8 cellular contexts compared by ENCODE assay signal in the genomic region with DNA sequence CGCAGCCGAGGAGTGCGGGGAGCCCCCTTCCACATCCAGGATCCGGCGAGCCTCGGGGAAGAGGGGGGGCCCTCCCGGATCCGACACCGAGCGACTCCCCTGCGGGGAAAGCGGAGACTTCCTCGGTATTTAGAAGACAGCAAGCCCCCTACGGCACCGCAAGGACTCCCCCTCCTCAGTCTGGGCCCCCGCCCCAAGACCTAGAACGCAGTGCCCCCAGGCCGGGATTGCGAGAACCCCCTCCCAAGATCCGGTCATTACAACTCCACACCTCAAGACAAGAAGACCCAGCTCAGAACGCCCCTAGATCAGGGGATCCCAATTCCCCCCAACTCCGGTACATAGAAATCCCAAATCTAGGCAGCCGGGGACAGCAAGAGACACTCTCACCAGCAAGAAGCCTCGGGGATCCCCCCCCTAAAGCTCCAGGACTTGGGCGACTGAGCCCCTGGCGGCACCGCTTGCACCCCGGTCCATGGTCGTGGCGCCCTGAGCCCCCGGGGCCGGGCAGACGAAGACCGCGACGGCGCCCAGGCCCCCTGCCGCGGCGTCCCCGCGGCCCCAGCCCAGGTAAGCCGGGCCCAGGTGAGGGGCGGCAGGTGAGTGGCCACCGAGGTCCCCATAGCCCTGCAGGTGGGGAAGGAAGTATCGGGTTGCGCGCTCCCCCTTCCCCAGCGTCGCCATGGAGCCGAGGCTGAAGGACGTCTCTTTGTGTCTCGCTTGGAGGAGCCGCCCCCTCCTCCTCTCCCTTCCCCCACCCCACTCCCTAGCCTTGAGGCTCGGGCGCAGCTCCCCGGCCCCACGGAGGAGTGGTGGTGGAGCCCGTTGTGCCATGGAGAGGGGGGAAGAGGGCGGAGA. TPM values are rescaled to one million over a fixed set of nuclear protein-coding genes. Genes with fewer than 3 reads are reported as not detected.
A peak's percentile ranks its signal among the peaks of the same experiment; 100 is the strongest.
DNase-seq lines count a peak whose midpoint lies in the region; ATAC-seq and TF ChIP-seq lines count a peak whose summit lies in the region.

No MANE protein-coding gene starts in this region.

- CTCF ChIA-PET in MCF 10A (lab: Yijun Ruan, JAX), result interaction anchor here (0.5 to 2.3 kb wide), 9 partner anchors 11 to 732 kb away, joined by 3 to 12 read pairs (median 4); no protein-coding TSS in a partner anchor

- H3K36me3 ChIP-seq in mesendoderm (ENCODE audit: control insufficient read depth, insufficient read depth, low read length), result no peaks in the 10 kb centered on the region
- H3K36me3 ChIP-seq in vagina, result no peaks in the 10 kb centered on the region

- H3K36me3 Mint-ChIP-seq in MCF 10A (ENCODE audit: insufficient read depth, unreplicated experiment), result no peaks in the 10 kb centered on the region

- H4K5ac ChIP-seq in mesendoderm (ENCODE audit: low read length), result no peak overlapping the region

- ATAC-seq in GM18498 (IDR thresholded peaks at IDR 0.05; ENCODE audit: unreplicated experiment), result no peak

- H3K56ac ChIP-seq in mesendoderm (ENCODE audit: low read length), result peak overlapping the region; percentile 96

- no peak overlapping the region for H3K23ac ChIP-seq in mesendoderm (ENCODE audit: low read length)

- H4K8ac ChIP-seq in mesendoderm (ENCODE audit: low read depth, low read length), result peak overlapping the region; percentile 60

- POLR2A ChIA-PET in MCF 10A (lab: Yijun Ruan, JAX), result no interaction called here

- H3K27ac ChIP-seq in mesendoderm (ENCODE audit: low read depth, low read length) (peak overlapping the region; percentile 80), vagina (no peak overlapping the region)

- no peak overlapping the region for H3K27ac Mint-ChIP-seq in MCF 10A (ENCODE audit: low read depth, unreplicated experiment)

- peak overlapping the region; percentile 86 for H3K9ac ChIP-seq in mesendoderm (ENCODE audit: low read length)

- intact Hi-C loops in MCF 10A (cut with micrococcal nuclease), result no loop called here
- intact Hi-C loops in vagina (cut with DNase I), result no loop called here

- WGBS in mesendoderm (ENCODE audit: extremely low coverage, insufficient coverage, low lambda C conversion rate), result no CpG with 5 or more reads among the region's 60 CpGs

- no peak overlapping the region for H2BK5ac ChIP-seq in mesendoderm (ENCODE audit: low read length)

- H3K18ac ChIP-seq in mesendoderm (ENCODE audit: low read length), result peak overlapping the region; percentile 98

- peak; percentile 50 for DNase-seq in activated T-cell treated with anti-CD3 and anti-CD28 coated beads, Interleukin-2, amount 50 U/mL, for 1 hour
- DNase-seq in activated T-cell treated with anti-CD3 and anti-CD28 coated beads for 4 hours (no peak), NCI-H2227 treated with DMSO at 0.1 percent for 48 hours (lab: John Stamatoyannopoulos, UW) (peak; percentile 53), MCF 10A (ENCODE audit: unreplicated experiment) (no peak), mesendoderm (peak; percentile 84), vagina (ENCODE audit: extremely low spot score in 2 of 2) (no peak), NCI-H226 (no peak)

- H3K4me2 ChIP-seq in mesendoderm (ENCODE audit: low read length), result peak overlapping the region; percentile 83

- TF ChIP-seq CTCF in MCF 10A (IDR thresholded peaks at IDR 0.05; ENCODE audit: unreplicated experiment) (no peak), vagina (IDR thresholded peaks at IDR 0.05) (no peak)

- H3K27me3 Mint-ChIP-seq in MCF 10A (ENCODE audit: insufficient read depth, unreplicated experiment), result peaks cover 11% of the 10 kb centered on the region

- peak overlapping the region; percentile 30 for H2BK120ac ChIP-seq in mesendoderm (ENCODE audit: low read depth, low read length)

- H3K4me3 ChIP-seq in mesendoderm (ENCODE audit: low read length), result peak overlapping the region; percentile 85
- peak overlapping the region; percentile 47 to 56 for H3K4me3 ChIP-seq in vagina

- H2BK15ac ChIP-seq in mesendoderm (replicated peaks; ENCODE audit: low read depth), result no peak overlapping the region

- no TSS peak for BruUV-seq in MCF 10A (replicated peaks; lab: Mats Ljungman, UMichigan)

- TF ChIP-seq POLR2A in vagina (IDR thresholded peaks at IDR 0.05), result no peak

- H3K4me1 Mint-ChIP-seq in MCF 10A (ENCODE audit: insufficient read depth, unreplicated experiment), result peaks cover 8% of the 10 kb centered on the region

- peak overlapping the region; percentile 52 for H3K4me3 Mint-ChIP-seq in MCF 10A (ENCODE audit: unreplicated experiment)

- H3K79me1 ChIP-seq in mesendoderm (ENCODE audit: low read length), result peaks cover 16% of the 10 kb centered on the region

- H3K27me3 ChIP-seq in mesendoderm (ENCODE audit: insufficient read depth, low read length, poor library complexity) (no peaks in the 10 kb centered on the region), vagina (no peaks in the 10 kb centered on the region)

- no peaks in the 10 kb centered on the region for H3K9me3 Mint-ChIP-seq in MCF 10A (ENCODE audit: unreplicated experiment)

- H3K4me1 ChIP-seq in mesendoderm (ENCODE audit: control insufficient read depth, low read depth, low read length) (peaks cover 1% of the 10 kb centered on the region), vagina (peaks cover 18% of the 10 kb centered on the region)

- peaks cover 35% of the 10 kb centered on the region for H3K79me2 ChIP-seq in mesendoderm (ENCODE audit: control insufficient read depth, insufficient read depth, low read length)

- H3K4ac ChIP-seq in mesendoderm (ENCODE audit: low read depth, low read length), result peak overlapping the region; percentile 75

- no peaks in the 10 kb centered on the region for H3K9me3 ChIP-seq in vagina

- no peak overlapping the region for H2AK5ac ChIP-seq in mesendoderm (ENCODE audit: low read length)

RNA-seq across cellular contexts. Expression of a gene that starts 0.6 kb away (rescaled TPM):
- total RNA-seq in MCF 10A (2022) (0.14 and 0.25 TPM in 2 replicates), vagina (0.25 TPM)
- 43.5 TPM for polyA plus RNA-seq in mesendoderm (2013, experiment 1 of 2)
- 44.5 TPM for polyA plus RNA-seq in mesendoderm (2013, experiment 2 of 2)

Comparison
In these comparisons a context has a peak if more than half of its experiments do, and no peak if none do; other contexts are left out.
1. DNase-seq: peak in activated T-cell treated with anti-CD3 and anti-CD28 coated beads, Interleukin-2, amount 50 U/mL, for 1 hour (single experiment), NCI-H2227 treated with DMSO at 0.1 percent for 48 hours (single experiment) and mesendoderm (single experiment); none in activated T-cell treated with anti-CD3 and anti-CD28 coated beads for 4 hours (single experiment), MCF 10A (single experiment), vagina (0 of 2) and NCI-H226 (single experiment).